In the genomic region with DNA sequence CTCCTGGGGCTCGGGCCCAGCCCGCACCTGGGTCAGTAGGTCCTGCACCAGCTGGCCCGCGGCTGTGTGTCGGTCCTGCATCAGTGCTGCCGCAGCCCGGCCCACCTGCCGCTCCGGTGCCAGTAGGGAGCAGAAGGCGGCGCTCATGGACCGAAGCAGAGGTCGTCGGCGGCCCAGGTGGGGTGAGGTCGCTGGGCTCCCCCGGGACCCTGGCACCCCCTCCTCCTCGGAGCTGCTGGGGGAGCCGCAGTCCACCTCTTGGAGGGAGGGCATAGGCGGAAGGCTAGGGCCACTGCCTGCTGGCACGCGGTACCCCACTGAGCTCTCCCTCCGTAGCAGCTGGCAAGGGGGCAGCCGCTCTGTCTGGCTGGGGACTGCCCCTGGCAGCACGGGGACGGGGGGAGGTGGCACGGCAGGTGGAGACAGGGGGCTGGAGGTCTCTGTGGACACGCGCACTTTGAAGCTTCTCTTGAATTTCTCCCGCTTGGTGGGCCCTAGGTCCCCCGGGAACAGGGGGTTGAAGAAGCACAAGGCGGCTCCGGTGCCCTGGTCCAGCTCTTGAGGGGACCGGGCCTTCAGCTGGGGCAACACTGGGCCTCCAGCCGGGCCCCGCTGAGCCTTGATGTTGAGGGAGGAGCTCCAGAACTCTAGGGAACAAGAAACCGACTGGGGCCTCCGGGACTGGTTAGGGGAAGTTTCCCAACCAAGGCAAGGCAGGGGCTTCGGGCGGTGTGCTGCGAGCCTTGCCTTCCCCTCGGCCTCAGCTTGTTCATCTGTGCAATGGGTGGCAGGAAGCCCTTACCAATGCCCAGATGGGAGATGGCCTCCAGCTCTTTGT, we compare ENCODE assay signal across 6 cellular contexts. TPM values are rescaled to one million over a fixed set of nuclear protein-coding genes. Genes with fewer than 3 reads are reported as not detected.
A peak's percentile ranks its signal among the peaks of the same experiment; 100 is the strongest.
DNase-seq lines count a peak whose midpoint lies in the region; ATAC-seq and TF ChIP-seq lines count a peak whose summit lies in the region.
"Had no signal": no experiment of that assay in that cellular context is flagged by ENCODE, and none has a peak within 500 bp of the region (broad histone marks: within the 10 kb centered on the region; RNA-seq: fewer than 3 reads in every experiment).

No MANE protein-coding gene starts in this region.

- no peaks in the 10 kb centered on the region for H3K27me3 Mint-ChIP-seq in chondrocyte (ENCODE audit: low read depth)

- TF ChIP-seq CTCF in chondrocyte (IDR thresholded peaks at IDR 0.05), result no peak
- TF ChIP-seq CTCF in retinal pigment epithelial cell (conservative IDR thresholded peaks at IDR 0.05; ENCODE audit: low read depth, low read length), result no peak

- peak overlapping the region; percentile 56 for H3K4me3 ChIP-seq in retinal pigment epithelial cell (ENCODE audit: low read length)

- CTCF ChIA-PET in HEK293T (lab: Yijun Ruan, JAX), result interaction anchor here (2.4 kb wide), 1 partner anchor 22 kb away, joined by 21 read pairs; no protein-coding TSS in a partner anchor

- H3K27ac Mint-ChIP-seq in chondrocyte (ENCODE audit: unreplicated experiment), result peak overlapping the region; percentile 81

- peak overlapping the region; percentile 99 for H3K4me3 Mint-ChIP-seq in chondrocyte (ENCODE audit: unreplicated experiment)

- H3K36me3 Mint-ChIP-seq in chondrocyte (ENCODE audit: low read depth), result peaks cover 9% of the 10 kb centered on the region

- H3K9me3 Mint-ChIP-seq in chondrocyte (ENCODE audit: low read depth), result no peaks in the 10 kb centered on the region

- H3K4me1 Mint-ChIP-seq in chondrocyte (ENCODE audit: low read depth), result peaks cover 29% of the 10 kb centered on the region

- DNase-seq in NOMO-1 (lab: John Stamatoyannopoulos, UW; ENCODE audit: unreplicated experiment in 2 of 2) (peak; percentile 76 to 79), chondrocyte (ENCODE audit: low spot score) (peak; percentile 93), retinal pigment epithelial cell (ENCODE audit: low read depth) (no peak), HEK293T (ENCODE audit: extremely low spot score) (no peak)

- ATAC-seq in GM18498 (IDR thresholded peaks at IDR 0.05; ENCODE audit: unreplicated experiment), result no peak

- POLR2A ChIA-PET in HEK293T (lab: Yijun Ruan, JAX), result interaction anchor here (1.3 to 2.0 kb wide), 4 partner anchors 9 to 46 kb away, joined by 4 to 8 read pairs (median 6); a partner anchor contains a TSS

TF ChIP-seq in HEK293T, 16 proteins besides CTCF, POLR2A, EP300 and RAD21:
- TF ChIP-seq NFRKB (IDR thresholded peaks at IDR 0.05), result no peak
- TF ChIP-seq FOXA1 (IDR thresholded peaks at IDR 0.05), result no peak
- TF ChIP-seq SP1 (IDR thresholded peaks at IDR 0.05), result no peak
- no peak for TF ChIP-seq ZNF384 (IDR thresholded peaks at IDR 0.05)
- no peak for TF ChIP-seq LEF1 (IDR thresholded peaks at IDR 0.05; ENCODE audit: borderline replicate concordance)
- TF ChIP-seq, protein P1, sequence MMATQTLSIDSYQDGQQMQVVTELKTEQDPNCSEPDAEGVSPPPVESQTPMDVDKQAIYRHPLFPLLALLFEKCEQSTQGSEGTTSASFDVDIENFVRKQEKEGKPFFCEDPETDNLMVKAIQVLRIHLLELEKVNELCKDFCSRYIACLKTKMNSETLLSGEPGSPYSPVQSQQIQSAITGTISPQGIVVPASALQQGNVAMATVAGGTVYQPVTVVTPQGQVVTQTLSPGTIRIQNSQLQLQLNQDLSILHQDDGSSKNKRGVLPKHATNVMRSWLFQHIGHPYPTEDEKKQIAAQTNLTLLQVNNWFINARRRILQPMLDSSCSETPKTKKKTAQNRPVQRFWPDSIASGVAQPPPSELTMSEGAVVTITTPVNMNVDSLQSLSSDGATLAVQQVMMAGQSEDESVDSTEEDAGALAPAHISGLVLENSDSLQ (IDR thresholded peaks at IDR 0.05), result no peak
- TF ChIP-seq ARNT (IDR thresholded peaks at IDR 0.05), result no peak
- TF ChIP-seq BHLHE40 (IDR thresholded peaks at IDR 0.05; ENCODE audit: borderline replicate concordance), result no peak

RNA-seq across cellular contexts. Expression of a gene that starts 1.4 kb away (rescaled TPM):
- 7.1 to 7.7 TPM (median 7.2 TPM) in 3 replicates for total RNA-seq in chondrocyte

RNA-seq across cellular contexts. Expression of a gene that starts 10.1 kb away (rescaled TPM):
- total RNA-seq in chondrocyte, result 22.4 to 23.6 TPM (median 23.3 TPM) in 3 replicates

RNA-seq across cellular contexts. Expression of a gene that starts 12.6 kb away (rescaled TPM):
- 18.2 to 30.4 TPM (median 21.1 TPM) in 3 replicates for total RNA-seq in chondrocyte

RNA-seq across cellular contexts. Expression of a gene that starts 18.0 kb away (rescaled TPM):
- 44.5 to 113 TPM (median 109 TPM) in 3 replicates for total RNA-seq in chondrocyte
- total RNA-seq: RPMI7951 had no signal

RNA-seq across cellular contexts. Expression of a gene that starts 36.7 kb away (rescaled TPM):
- total RNA-seq in chondrocyte, result 2.6 to 8.9 TPM (median 7.9 TPM) in 3 replicates

Comparison
In these comparisons a context has a peak if more than half of its experiments do, and no peak if none do; other contexts are left out.
1. DNase-seq: peak in NOMO-1 (2 of 2) and chondrocyte (single experiment); none in retinal pigment epithelial cell (single experiment) and HEK293T (single experiment).